Comparison of ENCODE assay signal across 11 cellular contexts in genomic region chr20:18001131-18001921, GRCh38. TPM values are rescaled to one million over a fixed set of nuclear protein-coding genes. Genes with fewer than 3 reads are reported as not detected.
A peak's percentile ranks its signal among the peaks of the same experiment; 100 is the strongest.
DNase-seq lines count a peak whose midpoint lies in the region; ATAC-seq, FAIRE-seq and TF ChIP-seq lines count a peak whose summit lies in the region.
"Had no signal": no experiment of that assay in that cellular context is flagged by ENCODE, and none has a peak within 500 bp of the region (broad histone marks: within the 10 kb centered on the region; RNA-seq: fewer than 3 reads in every experiment).

No MANE protein-coding gene starts in this region.

- TF ChIP-seq POLR2A in lower leg skin (IDR thresholded peaks at IDR 0.05): no peak

- peak; percentile 17 for DNase-seq in DMS53 (lab: John Stamatoyannopoulos, UW)
- DNase-seq in DMS53 treated with DMSO at 0.1 percent for 48 hours (lab: John Stamatoyannopoulos, UW; ENCODE audit: unreplicated experiment): no peak
- peak in 7 of 10 donors; percentile 40 to 66 (median 56) for DNase-seq in dorsolateral prefrontal cortex
- DNase-seq in lower leg skin (ENCODE audit: low spot score in 2 of 2): peak; percentile 80 to 92
- peak; percentile 54 for DNase-seq in urothelium cell line (ENCODE audit: low spot score)
- no peak for DNase-seq in effector memory CD8-positive, alpha-beta T cell
- no peak for DNase-seq in activated CD4-positive, alpha-beta T cell treated with anti-CD3 and anti-CD28 coated beads for 1 hour
- DNase-seq: activated naive CD8-positive, alpha-beta T cell treated with anti-CD3 and anti-CD28 coated beads, Interleukin-2, amount 10 ng/mL, durations not matched to agents 7 days and 5 days had no signal

- H3K27ac ChIP-seq in dorsolateral prefrontal cortex: peak overlapping the region in 37 of 59 donors; percentile 4 to 77 (median 44)
- H3K27ac ChIP-seq: 22Rv1, SK-N-MC had no signal

- TF ChIP-seq CTCF in dorsolateral prefrontal cortex (IDR thresholded peaks at IDR 0.05 in 54 of 56, conservative IDR thresholded peaks at IDR 0.05 in 2 of 56; ENCODE audit: low read depth in 1 of 56, partially characterized antibody in 56 of 56) (no peak), lower leg skin (IDR thresholded peaks at IDR 0.05) (no peak)

- H3K9me3 Mint-ChIP-seq in effector memory CD8-positive, alpha-beta T cell: no peaks in the 10 kb centered on the region
- H3K9me3 Mint-ChIP-seq: activated naive CD8-positive, alpha-beta T cell treated with anti-CD3 and anti-CD28 coated beads, Interleukin-2, amount 10 ng/mL, durations not matched to agents 7 days and 5 days had no signal

- FAIRE-seq in urothelium cell line (lab: Jason Lieb, UNC): no peak

- H3K36me3 Mint-ChIP-seq in effector memory CD8-positive, alpha-beta T cell (ENCODE audit: insufficient read depth): no peaks in the 10 kb centered on the region
- H3K36me3 Mint-ChIP-seq: activated naive CD8-positive, alpha-beta T cell treated with anti-CD3 and anti-CD28 coated beads, Interleukin-2, amount 10 ng/mL, durations not matched to agents 7 days and 5 days had no signal

- no peak overlapping the region for H3K27ac Mint-ChIP-seq in effector memory CD8-positive, alpha-beta T cell
- H3K27ac Mint-ChIP-seq: activated naive CD8-positive, alpha-beta T cell treated with anti-CD3 and anti-CD28 coated beads, Interleukin-2, amount 10 ng/mL, durations not matched to agents 7 days and 5 days had no signal

- H3K4me3 Mint-ChIP-seq in effector memory CD8-positive, alpha-beta T cell: no peak overlapping the region
- H3K4me3 Mint-ChIP-seq: activated naive CD8-positive, alpha-beta T cell treated with anti-CD3 and anti-CD28 coated beads, Interleukin-2, amount 10 ng/mL, durations not matched to agents 7 days and 5 days had no signal

- H3K4me1 Mint-ChIP-seq in effector memory CD8-positive, alpha-beta T cell (ENCODE audit: low read depth in 2 of 2): peaks cover 0 to 1% of the 10 kb centered on the region in 2 donors

- H3K27me3 ChIP-seq in dorsolateral prefrontal cortex: no peaks in the 10 kb centered on the region

- 40 to 47% methylated on average over 10 of the region's 10 CpGs for WGBS in lower leg skin, 2 donors

- H3K4me3 ChIP-seq in dorsolateral prefrontal cortex (no peak overlapping the region), lower leg skin (ENCODE audit: low read depth, poor library complexity, severe bottlenecking) (no peak overlapping the region)
- H3K4me3 ChIP-seq: SK-N-MC had no signal

- no peak for ATAC-seq in effector memory CD8-positive, alpha-beta T cell (replicated peaks)
- ATAC-seq in GM18873 (IDR thresholded peaks at IDR 0.05; ENCODE audit: low FRiP score, unreplicated experiment): no peak

- intact Hi-C loops in dorsolateral prefrontal cortex (cut with DNase I): no loop called here
- intact Hi-C loops in lower leg skin (cut with DNase I; ENCODE audit: low total_unique reads): loop anchor here (10.0 kb wide), 1 partner anchor 317 kb away; the partner anchor contains the start of gene RRBP1

- no peaks in the 10 kb centered on the region for H3K27me3 Mint-ChIP-seq in effector memory CD8-positive, alpha-beta T cell

RNA-seq across cellular contexts. Expression of gene MGME1, which starts 32.5 kb away (rescaled TPM):
- total RNA-seq in dorsolateral prefrontal cortex (10 to 100 TPM in 5 of 120 experiments, 1 to 10 TPM in 115; 3.2 to 12.5 (median 6.9) TPM), lower leg skin (10 to 100 TPM; 21.9 to 36.3 (median 33.5) TPM)

RNA-seq across cellular contexts. Expression of gene SNX5, which starts 32.7 kb away (rescaled TPM):
- total RNA-seq in dorsolateral prefrontal cortex: 10 to 100 TPM; 48.0 to 94.6 (median 62.3) TPM
- 10 to 100 TPM; 44.6 to 70.7 (median 66.0) TPM for total RNA-seq in lower leg skin

RNA-seq across cellular contexts. Expression of gene OVOL2, which starts 56.4 kb away (rescaled TPM):
- 1 to 10 TPM in 112 of 120 experiments, under 1 TPM in 8; 0.49 to 8.5 (median 2.6) TPM for total RNA-seq in dorsolateral prefrontal cortex
- 10 to 100 TPM; 22.9 to 46.6 (median 31.4) TPM for total RNA-seq in lower leg skin
- total RNA-seq: activated naive CD8-positive, alpha-beta T cell treated with anti-CD3 and anti-CD28 coated beads, Interleukin-2, amount 10 ng/mL, durations not matched to agents 7 days and 5 days had no signal

Comparison
In these comparisons a context has a peak if more than half of its experiments do, and no peak if none do; other contexts are left out.
1. DNase-seq: peak in DMS53 (single experiment), dorsolateral prefrontal cortex (7 of 10), lower leg skin (2 of 2) and urothelium cell line (single experiment); none in DMS53 treated with DMSO at 0.1 percent for 48 hours (single experiment), effector memory CD8-positive, alpha-beta T cell (0 of 3) and activated CD4-positive, alpha-beta T cell treated with anti-CD3 and anti-CD28 coated beads for 1 hour (single experiment).